Comparison of ENCODE assay signal across 12 cellular contexts in genomic region chr10:94344522-94345122, GRCh38. TPM values are rescaled to one million over a fixed set of nuclear protein-coding genes. Genes with fewer than 3 reads are reported as not detected.
DNase-seq lines count a peak whose midpoint lies in the region; ATAC-seq, FAIRE-seq and TF ChIP-seq lines count a peak whose summit lies in the region.
"Had no signal": no experiment of that assay in that cellular context is flagged by ENCODE, and none has a peak within 500 bp of the region (broad histone marks: within the 10 kb centered on the region; RNA-seq: fewer than 3 reads in every experiment).

No MANE protein-coding gene starts in this region.

- peaks cover 20 to 26% of the 10 kb centered on the region in 2 donors for H3K36me3 Mint-ChIP-seq in naive B cell

- peak overlapping the region; percentile 47 to 92 (median 76) for H3K4me3 Mint-ChIP-seq in naive B cell

- no peaks in the 10 kb centered on the region for H3K79me2 ChIP-seq in HepG2 (ENCODE audit: insufficient read depth, low read length)

- intact Hi-C loops in HepG2 (cut with micrococcal nuclease; ENCODE audit: unreplicated experiment): no loop called here

- peak overlapping the region; percentile 73 to 96 (median 90) for H3K27ac Mint-ChIP-seq in naive B cell

- H3K36me3 ChIP-seq in H7 (replicated peaks; ENCODE audit: control insufficient read depth, insufficient read depth, low read length) (peaks cover 13% of the 10 kb centered on the region), HepG2 (replicated peaks in 1 of 2; ENCODE audit: control insufficient read depth in 1 of 2, insufficient read depth in 2 of 2, low read length in 2 of 2) (peaks cover 11 to 62% of the 10 kb centered on the region in 2 experiments)

- H3K4me3 ChIP-seq in H7 (ENCODE audit: insufficient read depth, low read depth, low read length): no peak overlapping the region
- no peak overlapping the region for H3K4me3 ChIP-seq in HepG2 (replicated peaks in 1 of 3; ENCODE audit: insufficient read depth in 1 of 3, low read depth in 2 of 3, low read length in 3 of 3)
- H3K4me3 ChIP-seq: HAP-1, psoas muscle had no signal

- WGBS in HepG2 (ENCODE audit: low lambda C conversion rate): 97% methylated on average over 6 of the region's 6 CpGs

- no peaks in the 10 kb centered on the region for H3K4me1 ChIP-seq in HepG2 (ENCODE audit: insufficient read depth, low read length)
- H3K4me1 ChIP-seq: HAP-1, psoas muscle had no signal

- POLR2A ChIA-PET in HepG2 (lab: Yijun Ruan, JAX): no interaction called here

- no peak overlapping the region for H3K9ac ChIP-seq in HepG2 (ENCODE audit: insufficient read depth, low read depth, low read length)

- peak; percentile 97 for ATAC-seq in GM18909 (IDR thresholded peaks at IDR 0.05; ENCODE audit: poor library complexity, unreplicated experiment)
- ATAC-seq in GM21786 (IDR thresholded peaks at IDR 0.05; ENCODE audit: unreplicated experiment): peak; percentile 98
- ATAC-seq in HG03342 (IDR thresholded peaks at IDR 0.05; ENCODE audit: unreplicated experiment): peak; percentile 94
- peak; percentile 91 to 95 for ATAC-seq in naive B cell (ENCODE audit: low read depth in 2 of 2)
- no peak for ATAC-seq in HepG2
- ATAC-seq: psoas muscle had no signal

- H2AFZ ChIP-seq in HepG2 (ENCODE audit: low read length): no peak overlapping the region

- peaks cover 15 to 26% (median 20%) of the 10 kb centered on the region in 3 donors for H3K4me1 Mint-ChIP-seq in naive B cell

- H4K20me1 ChIP-seq in HepG2 (ENCODE audit: insufficient read depth, low read length): no peaks in the 10 kb centered on the region

- no peak for TF ChIP-seq POLR2A in HepG2 (IDR thresholded peaks at IDR 0.05; ENCODE audit: insufficient read depth in 1 of 2, low read depth in 2 of 2, low read length in 2 of 2)

- DNase-seq in naive B cell (peak; percentile 51), NCI-H187 (lab: John Stamatoyannopoulos, UW) (no peak), H7 (no peak), HepG2 (ENCODE audit: low spot score) (no peak)
- no peak for DNase-seq in activated effector memory CD4-positive, alpha-beta T cell treated with anti-CD3 and anti-CD28 coated beads, Interleukin-2, amount 50 U/mL, for 16 hours
- DNase-seq: brain microvascular endothelial cell, NCI-H1417, psoas muscle had no signal

- H3K27ac ChIP-seq in HepG2 (ENCODE audit: extremely low read length, insufficient read depth, low read length): no peak overlapping the region
- H3K27ac ChIP-seq: brain microvascular endothelial cell, psoas muscle had no signal

- no peaks in the 10 kb centered on the region for H3K27me3 Mint-ChIP-seq in naive B cell

- no peak for FAIRE-seq in HepG2 (lab: Jason Lieb, UNC)

- in situ Hi-C loops in HepG2 (cut with HindIII; ENCODE audit: extremely low pct_ligation_motif_present, low pct_unique_long_range_greater_than_20kb): no loop called here

- H3K9me3 ChIP-seq in HepG2 (ENCODE audit: low read length): no peaks in the 10 kb centered on the region
- H3K9me3 ChIP-seq: HAP-1, psoas muscle had no signal

- H3K9me3 Mint-ChIP-seq in naive B cell: no peaks in the 10 kb centered on the region

- CTCF ChIA-PET in HepG2 (lab: Yijun Ruan, JAX; ENCODE audit: low intra/inter-chr PET ratio, low total read pairs): no interaction called here

- TF ChIP-seq RAD21 in HepG2 (CRISPR knock-in tag; IDR thresholded peaks at IDR 0.05): no peak

- no peak for TF ChIP-seq CTCF in HepG2 (CRISPR knock-in tag; IDR thresholded peaks at IDR 0.05)

- TF ChIP-seq EP300 in HepG2 (IDR thresholded peaks at IDR 0.05; ENCODE audit: low read depth in 2 of 2, low read length in 2 of 2) (no peak), HepG2 (CRISPR knock-in tag; IDR thresholded peaks at IDR 0.05; ENCODE audit: borderline replicate concordance) (no peak)

- H3K4me2 ChIP-seq in HepG2 (ENCODE audit: low read depth, low read length): no peak overlapping the region

- no TSS peak for BruUV-seq in HepG2 (replicated peaks; lab: Mats Ljungman, UMichigan)

- H3K27me3 ChIP-seq in H7 (ENCODE audit: control insufficient read depth, insufficient read depth, low read length): no peaks in the 10 kb centered on the region
- no peaks in the 10 kb centered on the region for H3K27me3 ChIP-seq in HepG2 (ENCODE audit: control insufficient read depth in 1 of 2, insufficient read depth in 2 of 2, low read length in 2 of 2)
- H3K27me3 ChIP-seq: brain microvascular endothelial cell had no signal

TF ChIP-seq in HepG2, 621 proteins besides CTCF, POLR2A, EP300 and RAD21 (continues in another document):
- TF ChIP-seq ZNF234 (CRISPR knock-in tag; conservative IDR thresholded peaks at IDR 0.05) (no peak), ZSCAN25 (CRISPR knock-in tag; IDR thresholded peaks at IDR 0.05) (no peak), TERF1 (CRISPR knock-in tag; IDR thresholded peaks at IDR 0.05) (no peak), EEA1 (CRISPR knock-in tag; IDR thresholded peaks at IDR 0.05; ENCODE audit: borderline replicate concordance) (no peak), ZNF501 (CRISPR knock-in tag; IDR thresholded peaks at IDR 0.05) (no peak), HDAC2 (CRISPR knock-in tag; IDR thresholded peaks at IDR 0.05) (no peak)

RNA-seq across cellular contexts. Expression of gene NOC3L, which starts 18.1 kb away (rescaled TPM):
- polyA plus RNA-seq in naive B cell (ENCODE audit: low read depth in 6 of 6) (10 to 100 TPM; 21.7 to 38.6 (median 27.7) TPM), HepG2 (2011; rRNA removed) (7.6 and 7.8 TPM in 2 replicates)
- 32.8 and 40.0 TPM in 2 replicates for total RNA-seq in H7 (2014; rRNA removed; shearing (Covaris generic))
- total RNA-seq in HepG2 (2016; rRNA removed; fragmentation: Illumina TruSeq; extraction: Trizol): 36.6 and 51.6 TPM in 2 replicates
- 3.3 and 5.6 TPM in 2 replicates for total RNA-seq in HepG2 (2016; cell fraction: cytosol; rRNA removed; fragmentation: Illumina TruSeq; extraction: Trizol; ENCODE audit: low read depth)
- total RNA-seq in HepG2 (2016; cell fraction: insoluble cytoplasmic fraction; rRNA removed; fragmentation: Illumina TruSeq; extraction: Trizol): 37.9 and 52.0 TPM in 2 replicates
- total RNA-seq in HepG2 (2016; cell fraction: membrane; rRNA removed; fragmentation: Illumina TruSeq; extraction: Trizol): 10.3 and 13.4 TPM in 2 replicates
- total RNA-seq in HepG2 (2016; cell fraction: nucleus; rRNA removed; fragmentation: Illumina TruSeq; extraction: Trizol): 43.7 and 47.1 TPM in 2 replicates
- 2.6 and 4.6 TPM in 2 replicates for polyA plus RNA-seq in HepG2 (2011; cell fraction: cytosol; rRNA removed)
- 6.8 and 10.5 TPM in 2 replicates for polyA plus RNA-seq in HepG2 (2011; cell fraction: nucleus; rRNA removed)
- 11.7 and 12.3 TPM in 2 replicates for polyA plus RNA-seq in HepG2 (2012)
- 0.78 TPM in 2 replicates for polyA plus RNA-seq in HepG2 (2016; cell fraction: cytosol; fragmentation: Illumina TruSeq; extraction: Trizol; ENCODE audit: low read depth)
- polyA plus RNA-seq in HepG2 (2016; cell fraction: insoluble cytoplasmic fraction; fragmentation: Illumina TruSeq; extraction: Trizol; ENCODE audit: low read depth): 24.0 and 26.8 TPM in 2 replicates
- 3.0 and 3.5 TPM in 2 replicates for polyA plus RNA-seq in HepG2 (2016; cell fraction: membrane; fragmentation: Illumina TruSeq; extraction: Trizol; ENCODE audit: low read depth)
- 31.8 and 34.0 TPM in 2 replicates for polyA plus RNA-seq in HepG2 (2016; cell fraction: nucleus; fragmentation: Illumina TruSeq; extraction: Trizol; ENCODE audit: insufficient read depth, low read depth)
- polyA minus RNA-seq in HepG2 (2011; rRNA and poly(A)+ RNA removed; ENCODE audit: low replicate concordance): 7.5 and 18.8 TPM in 2 replicates
- 5.9 and 7.6 TPM in 2 replicates for polyA minus RNA-seq in HepG2 (2011; cell fraction: cytosol; rRNA and poly(A)+ RNA removed)
- polyA minus RNA-seq in HepG2 (2011; cell fraction: nucleus; rRNA and poly(A)+ RNA removed): 42.9 and 44.5 TPM in 2 replicates

RNA-seq across cellular contexts. Expression of gene TBC1D12, which starts 57.7 kb away (rescaled TPM):
- polyA plus RNA-seq in naive B cell (ENCODE audit: low read depth in 6 of 6) (1 to 10 TPM in 3 of 6 donors, under 1 TPM in 3; 0.31 to 2.4 (median 0.96) TPM), HepG2 (2011; rRNA removed) (4.7 and 5.7 TPM in 2 replicates)
- total RNA-seq in H7 (2014; rRNA removed; shearing (Covaris generic)): 3.5 and 4.1 TPM in 2 replicates
- 6.2 and 7.2 TPM in 2 replicates for total RNA-seq in HepG2 (2016; rRNA removed; fragmentation: Illumina TruSeq; extraction: Trizol)
- 3.8 TPM in 2 replicates for total RNA-seq in HepG2 (2016; cell fraction: cytosol; rRNA removed; fragmentation: Illumina TruSeq; extraction: Trizol; ENCODE audit: low read depth)
- total RNA-seq in HepG2 (2016; cell fraction: insoluble cytoplasmic fraction; rRNA removed; fragmentation: Illumina TruSeq; extraction: Trizol): 6.6 and 7.8 TPM in 2 replicates
- 3.5 and 3.7 TPM in 2 replicates for total RNA-seq in HepG2 (2016; cell fraction: membrane; rRNA removed; fragmentation: Illumina TruSeq; extraction: Trizol)
- 7.8 and 8.9 TPM in 2 replicates for total RNA-seq in HepG2 (2016; cell fraction: nucleus; rRNA removed; fragmentation: Illumina TruSeq; extraction: Trizol)
- 1.6 and 2.7 TPM in 2 replicates for polyA plus RNA-seq in HepG2 (2011; cell fraction: cytosol; rRNA removed)
- 4.1 and 4.4 TPM in 2 replicates for polyA plus RNA-seq in HepG2 (2011; cell fraction: nucleus; rRNA removed)
- polyA plus RNA-seq in HepG2 (2012): 4.1 and 5.6 TPM in 2 replicates
- 0.58 and 0.60 TPM in 2 replicates for polyA plus RNA-seq in HepG2 (2016; cell fraction: cytosol; fragmentation: Illumina TruSeq; extraction: Trizol; ENCODE audit: low read depth)
- 5.1 and 6.4 TPM in 2 replicates for polyA plus RNA-seq in HepG2 (2016; cell fraction: insoluble cytoplasmic fraction; fragmentation: Illumina TruSeq; extraction: Trizol; ENCODE audit: low read depth)
- polyA plus RNA-seq in HepG2 (2016; cell fraction: membrane; fragmentation: Illumina TruSeq; extraction: Trizol; ENCODE audit: low read depth): 1.0 TPM in 2 replicates
- 9.5 and 10.1 TPM in 2 replicates for polyA plus RNA-seq in HepG2 (2016; cell fraction: nucleus; fragmentation: Illumina TruSeq; extraction: Trizol; ENCODE audit: insufficient read depth, low read depth)
- 2.9 and 3.1 TPM in 2 replicates for polyA minus RNA-seq in HepG2 (2011; rRNA and poly(A)+ RNA removed; ENCODE audit: low replicate concordance)
- polyA minus RNA-seq in HepG2 (2011; cell fraction: cytosol; rRNA and poly(A)+ RNA removed): 3.6 and 4.5 TPM in 2 replicates
- 9.8 and 10.6 TPM in 2 replicates for polyA minus RNA-seq in HepG2 (2011; cell fraction: nucleus; rRNA and poly(A)+ RNA removed)
